ENCODE assay signal across 9 cellular contexts in the genomic region with DNA sequence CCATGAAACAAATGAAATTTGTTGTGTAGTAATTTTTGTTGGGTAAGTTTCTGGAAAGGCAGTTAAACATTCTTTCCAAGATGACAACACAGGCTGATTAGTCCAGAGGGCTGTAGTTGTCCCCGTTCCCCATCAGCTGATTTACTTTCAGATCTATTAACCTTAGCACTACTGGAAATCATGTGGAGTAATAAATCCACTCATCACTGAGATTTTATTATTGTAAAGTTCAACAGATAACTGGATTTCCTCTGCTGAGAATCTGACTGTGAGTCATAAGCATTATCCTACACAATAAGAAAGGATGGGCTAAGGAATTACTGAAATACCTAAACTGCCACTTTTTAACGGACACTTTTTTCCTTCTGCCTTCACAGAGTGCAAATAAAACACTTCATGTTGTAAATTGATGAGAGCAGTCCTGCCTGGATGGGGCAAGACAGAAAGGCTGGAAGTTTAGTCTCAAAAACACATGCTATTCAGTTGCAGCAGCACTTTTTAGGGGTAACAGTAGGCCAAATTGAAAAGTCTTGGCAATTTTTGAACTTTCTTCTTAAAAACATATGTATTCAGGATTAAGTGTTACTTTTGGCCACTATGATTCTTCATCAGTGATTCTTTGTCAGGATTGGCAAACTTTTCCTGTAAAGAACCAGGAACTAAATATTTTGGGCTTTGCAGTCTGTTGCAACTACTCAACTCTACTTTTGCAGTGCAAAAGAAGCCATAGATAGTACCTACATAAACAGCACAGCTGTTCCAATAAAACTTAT. TPM values are rescaled to one million over a fixed set of nuclear protein-coding genes. Genes with fewer than 3 reads are reported as not detected.
A peak's percentile ranks its signal among the peaks of the same experiment; 100 is the strongest.
DNase-seq lines count a peak whose midpoint lies in the region; ATAC-seq and TF ChIP-seq lines count a peak whose summit lies in the region.
"Had no signal": no experiment of that assay in that cellular context is flagged by ENCODE, and none has a peak within 500 bp of the region (broad histone marks: within the 10 kb centered on the region; RNA-seq: fewer than 3 reads in every experiment).

No MANE protein-coding gene starts in this region.

- no peaks in the 10 kb centered on the region for H3K36me3 Mint-ChIP-seq in activated naive CD4-positive, alpha-beta T cell treated with anti-CD3 and anti-CD28 coated beads for 36 hours (ENCODE audit: low read depth)

- peak; percentile 93 for DNase-seq in EL
- no peak for DNase-seq in heart left ventricle
- DNase-seq in sigmoid colon = no peak
- no peak for DNase-seq in iPS-NIHi11 (ENCODE audit: low spot score)
- DNase-seq in NCI-H748 (lab: John Stamatoyannopoulos, UW; ENCODE audit: unreplicated experiment) = no peak
- no peak for DNase-seq in NCI-H2029 (lab: John Stamatoyannopoulos, UW)
- DNase-seq in activated naive CD4-positive, alpha-beta T cell treated with anti-CD3 and anti-CD28 coated beads for 36 hours = no peak
- DNase-seq: PC-9 had no signal

- intact Hi-C loops in heart left ventricle (cut with DNase I) = no loop called here
- intact Hi-C loops in sigmoid colon (cut with DNase I) = no loop called here
- intact Hi-C loops in activated naive CD4-positive, alpha-beta T cell treated with anti-CD3 and anti-CD28 coated beads for 36 hours (cut with micrococcal nuclease) = no loop called here

- CTCF ChIA-PET in activated naive CD4-positive, alpha-beta T cell treated with anti-CD3 and anti-CD28 coated beads for 36 hours (lab: Charles Lee) = no interaction called here

- H3K4me1 Mint-ChIP-seq in activated naive CD4-positive, alpha-beta T cell treated with anti-CD3 and anti-CD28 coated beads for 36 hours (ENCODE audit: low read depth) = peaks cover 24% of the 10 kb centered on the region

- ATAC-seq in heart left ventricle = peak; percentile 26 to 53 (median 47)

- peaks cover 0 to 23% (median 15%) of the 10 kb centered on the region in 9 donors for H3K36me3 ChIP-seq in heart left ventricle
- H3K36me3 ChIP-seq in sigmoid colon = peaks cover 0 to 16% (median 0%) of the 10 kb centered on the region in 4 donors

- H3K27me3 Mint-ChIP-seq in activated naive CD4-positive, alpha-beta T cell treated with anti-CD3 and anti-CD28 coated beads for 36 hours (ENCODE audit: low read depth) = no peaks in the 10 kb centered on the region

- H3K27ac Mint-ChIP-seq in activated naive CD4-positive, alpha-beta T cell treated with anti-CD3 and anti-CD28 coated beads for 36 hours = no peak overlapping the region

- H3K4me3 ChIP-seq in WI38 (ENCODE audit: low read depth, low read length) = 0 out of 2 replicates have a peak overlapping the region, but pooled peaks have one; percentile 0
- H3K4me3 ChIP-seq in heart left ventricle = peak overlapping the region in 9 of 12 donors; percentile 2 to 88 (median 15)
- peak overlapping the region in 2 of 4 donors; percentile 10 to 77 for H3K4me3 ChIP-seq in sigmoid colon
- H3K4me3 ChIP-seq: PC-9 had no signal

- no peak for TF ChIP-seq POLR2A in heart left ventricle (IDR thresholded peaks at IDR 0.05)
- no peak for TF ChIP-seq POLR2A in sigmoid colon (IDR thresholded peaks at IDR 0.05)

- H3K9me3 Mint-ChIP-seq in activated naive CD4-positive, alpha-beta T cell treated with anti-CD3 and anti-CD28 coated beads for 36 hours = no peaks in the 10 kb centered on the region

- no peaks in the 10 kb centered on the region for H3K9me3 ChIP-seq in heart left ventricle
- no peaks in the 10 kb centered on the region for H3K9me3 ChIP-seq in sigmoid colon

- 6 to 12% (median 10%) methylated on average over 2 of the region's 2 CpGs for WGBS in heart left ventricle, 4 donors
- WGBS in sigmoid colon, 2 donors = 5 to 32% methylated on average over 2 of the region's 2 CpGs

- no peak overlapping the region for H3K4me3 Mint-ChIP-seq in activated naive CD4-positive, alpha-beta T cell treated with anti-CD3 and anti-CD28 coated beads for 36 hours

- TF ChIP-seq EP300 in sigmoid colon (IDR thresholded peaks at IDR 0.05) = peak in 1 of 4 donors; percentile 71

- H3K4me1 ChIP-seq in heart left ventricle = peaks cover 32 to 100% (median 97%) of the 10 kb centered on the region in 12 donors
- peaks cover 0 to 98% (median 92%) of the 10 kb centered on the region in 4 donors for H3K4me1 ChIP-seq in sigmoid colon

- TF ChIP-seq CTCF in WI38 (IDR thresholded peaks at IDR 0.05; ENCODE audit: low read depth, low read length) (no peak), heart left ventricle (IDR thresholded peaks at IDR 0.05) (no peak), sigmoid colon (IDR thresholded peaks at IDR 0.05) (no peak)

- H3K27me3 ChIP-seq in heart left ventricle = no peaks in the 10 kb centered on the region
- no peaks in the 10 kb centered on the region for H3K27me3 ChIP-seq in sigmoid colon

- H3K27ac ChIP-seq in heart left ventricle (peak overlapping the region; percentile 46 to 99 (median 96)), sigmoid colon (peak overlapping the region; percentile 91 to 99 (median 96))
- H3K27ac ChIP-seq: PC-9 had no signal

RNA-seq across cellular contexts. Expression of a gene that starts 7.1 kb away (rescaled TPM):
- total RNA-seq in heart left ventricle (100 to 1,000 TPM; 125 to 239 (median 154) TPM), sigmoid colon (100 to 1,000 TPM; 303 to 609 (median 321) TPM)
- polyA plus RNA-seq in heart left ventricle (100 to 1,000 TPM; 129 to 148 TPM), sigmoid colon (100 to 1,000 TPM in 1 of 3 donors, 10 to 100 TPM in 2; 22.8 to 140 (median 44.6) TPM)
- total RNA-seq in activated naive CD4-positive, alpha-beta T cell treated with anti-CD3 and anti-CD28 coated beads for 36 hours = 10 to 100 TPM; 34.0 to 37.7 TPM
